In the genomic region with DNA sequence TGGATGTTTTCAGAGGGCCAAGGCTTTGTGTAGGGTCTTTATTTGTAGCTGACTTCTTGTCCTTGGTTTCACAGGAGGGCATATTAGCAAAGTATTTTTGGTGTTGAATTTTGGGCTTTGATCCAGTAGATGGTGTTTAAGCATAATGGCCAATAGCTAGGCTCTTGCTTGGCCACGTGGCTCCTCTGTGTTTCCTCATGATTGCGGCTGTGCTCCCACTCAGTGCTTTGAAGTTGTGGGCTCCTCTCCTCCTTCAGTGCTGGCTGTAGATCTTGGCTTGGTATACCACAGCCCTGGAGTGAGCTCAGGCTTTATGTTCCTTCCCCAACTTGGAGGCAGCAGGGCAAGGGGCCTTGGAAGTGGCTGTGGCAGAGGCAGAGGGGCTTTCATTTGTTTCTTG, we compare ENCODE assay signal across 36 cellular contexts.
"Had no signal": no experiment of that assay in that cellular context is flagged by ENCODE, and none has a peak within 500 bp of the region (broad histone marks: within the 10 kb centered on the region; RNA-seq: fewer than 3 reads in every experiment).

No MANE protein-coding gene starts in this region.

- H3K4me3 ChIP-seq: adrenal gland, ascending aorta, breast epithelium, cardiac muscle cell, colonic mucosa, esophagus squamous epithelium had no signal

- H3K4me1 ChIP-seq: adrenal gland, ascending aorta, breast epithelium, colonic mucosa had no signal

- H3K4me1 Mint-ChIP-seq: activated CD4-positive, alpha-beta T cell treated with anti-CD3 and anti-CD28 coated beads for 36 hours; activated CD4-positive, alpha-beta T cell treated with anti-CD3 and anti-CD28 coated beads, Interleukin-2, amount 10 ng/mL, durations not matched to agents 24 days and 14 days; activated CD8-positive, alpha-beta memory T cell treated with anti-CD3 and anti-CD28 coated beads, Interleukin-2, amount 10 ng/mL, durations not matched to agents 7 days and 5 days; activated naive CD4-positive, alpha-beta T cell treated with anti-CD3 and anti-CD28 coated beads, Interleukin-2, amount 50 U/mL, for 24 hours; activated naive CD8-positive, alpha-beta T cell treated with anti-CD3 and anti-CD28 coated beads for 36 hours; activated naive CD8-positive, alpha-beta T cell treated with anti-CD3 and anti-CD28 coated beads, Interleukin-2, amount 50 U/mL, for 24 hours; T-helper 17 cell had no signal

- H3K27me3 Mint-ChIP-seq: activated CD4-positive, alpha-beta memory T cell treated with anti-CD3 and anti-CD28 coated beads for 36 hours; activated CD4-positive, alpha-beta T cell treated with anti-CD3 and anti-CD28 coated beads for 36 hours; activated CD4-positive, alpha-beta T cell treated with anti-CD3 and anti-CD28 coated beads, Interleukin-2, amount 10 ng/mL, durations not matched to agents 24 days and 14 days; activated CD8-positive, alpha-beta memory T cell treated with anti-CD3 and anti-CD28 coated beads, Interleukin-2, amount 10 ng/mL, durations not matched to agents 7 days and 5 days; activated naive CD8-positive, alpha-beta T cell treated with anti-CD3 and anti-CD28 coated beads, Interleukin-2, amount 50 U/mL, for 24 hours; brain had no signal

- FAIRE-seq: endometrium, endothelial cell of umbilical vein, frontal cortex had no signal

- H3K9me3 ChIP-seq: adrenal gland, ascending aorta, breast epithelium, colonic mucosa, esophagus squamous epithelium had no signal

- H3K27ac ChIP-seq: adrenal gland, ascending aorta, breast epithelium, cardiac muscle cell, colonic mucosa, epithelial cell of prostate, esophagus squamous epithelium, WERI-Rb-1 had no signal

- H3K36me3 Mint-ChIP-seq: activated CD4-positive, alpha-beta memory T cell treated with anti-CD3 and anti-CD28 coated beads for 36 hours; activated CD8-positive, alpha-beta memory T cell treated with anti-CD3 and anti-CD28 coated beads, Interleukin-2, amount 10 ng/mL, durations not matched to agents 7 days and 5 days; activated naive CD4-positive, alpha-beta T cell treated with anti-CD3 and anti-CD28 coated beads, Interleukin-2, amount 50 U/mL, for 24 hours; activated naive CD8-positive, alpha-beta T cell treated with anti-CD3 and anti-CD28 coated beads for 36 hours; brain had no signal

- DNase-seq: activated CD4-positive, alpha-beta memory T cell treated with anti-CD3 and anti-CD28 coated beads for 36 hours; activated CD4-positive, alpha-beta T cell treated with anti-CD3 and anti-CD28 coated beads for 36 hours; activated CD4-positive, alpha-beta T cell treated with anti-CD3 and anti-CD28 coated beads, Interleukin-2, amount 10 ng/mL, durations not matched to agents 24 days and 14 days; activated CD4-positive, CD25-positive, alpha-beta regulatory T cell; activated CD4-positive, CD25-positive, alpha-beta regulatory T cell treated with anti-CD3 and anti-CD28 coated beads, Interleukin-2, amount 50 U/mL, for 72 hours; activated CD8-positive, alpha-beta memory T cell treated with anti-CD3 and anti-CD28 coated beads, Interleukin-2, amount 10 ng/mL, durations not matched to agents 7 days and 5 days; activated CD8-positive, alpha-beta memory T cell treated with anti-CD3 and anti-CD28 coated beads, Interleukin-2, amount 50 U/mL, for 4 hours; activated CD8-positive, alpha-beta T cell treated with anti-CD3 and anti-CD28 coated beads, Interleukin-2, amount 10 ng/mL, durations not matched to agents 7 days and 5 days; activated effector memory CD4-positive, alpha-beta T cell treated with anti-CD3 and anti-CD28 coated beads, Interleukin-2, amount 50 U/mL, for 16 hours; activated naive CD4-positive, alpha-beta T cell treated with anti-CD3 and anti-CD28 coated beads for 36 hours; activated naive CD8-positive, alpha-beta T cell treated with anti-CD3 and anti-CD28 coated beads for 36 hours; activated naive CD8-positive, alpha-beta T cell treated with anti-CD3 and anti-CD28 coated beads, Interleukin-2, amount 50 U/mL, for 24 hours; activated T-cell treated with anti-CD3 and anti-CD28 coated beads, Interleukin-2, amount 50 U/mL, for 1 hour; activated T-cell treated with anti-CD3 and anti-CD28 coated beads, Interleukin-2, amount 50 U/mL, for 48 hours; adrenal gland; central memory CD4-positive, alpha-beta T cell; cerebellar nuclear complex; colonic mucosa; effector CD8-positive, alpha-beta T cell; esophagus squamous epithelium; T-helper 1 cell; T-helper 17 cell; T1000; WERI-Rb-1 had no signal

- H3K4me3 Mint-ChIP-seq: activated CD4-positive, alpha-beta memory T cell treated with anti-CD3 and anti-CD28 coated beads for 36 hours; activated CD4-positive, alpha-beta T cell treated with anti-CD3 and anti-CD28 coated beads for 36 hours; activated CD4-positive, alpha-beta T cell treated with anti-CD3 and anti-CD28 coated beads, Interleukin-2, amount 10 ng/mL, durations not matched to agents 24 days and 14 days; activated CD8-positive, alpha-beta memory T cell treated with anti-CD3 and anti-CD28 coated beads, Interleukin-2, amount 10 ng/mL, durations not matched to agents 7 days and 5 days; activated CD8-positive, alpha-beta T cell treated with anti-CD3 and anti-CD28 coated beads, Interleukin-2, amount 10 ng/mL, durations not matched to agents 7 days and 5 days; activated naive CD4-positive, alpha-beta T cell treated with anti-CD3 and anti-CD28 coated beads for 36 hours; activated naive CD4-positive, alpha-beta T cell treated with anti-CD3 and anti-CD28 coated beads, Interleukin-2, amount 50 U/mL, for 24 hours; activated naive CD8-positive, alpha-beta T cell treated with anti-CD3 and anti-CD28 coated beads for 36 hours; activated naive CD8-positive, alpha-beta T cell treated with anti-CD3 and anti-CD28 coated beads, Interleukin-2, amount 50 U/mL, for 24 hours; activated T-helper 1 cell treated with anti-CD3 and anti-CD28 coated beads, Interleukin-12 subunit alpha, Interleukin-12 subunit beta, Interleukin-2, Interleukin-4 antibody, amounts not matched to agents 30 ng/mL and 10 ng/mL and 1 ng/mL, durations not matched to agents 14 hours and 24 hours and 36 hours; brain; T-helper 17 cell; T-helper 2 cell treated with Interferon-gamma antibody and Interleukin-4, amounts not matched to agents 5 μg/mL and 100 μg/mL, for 36 hours had no signal

- H3K27me3 ChIP-seq: adrenal gland, ascending aorta, breast epithelium, cardiac muscle cell, colonic mucosa, esophagus squamous epithelium had no signal

- H3K36me3 ChIP-seq: adrenal gland, ascending aorta, breast epithelium, cardiac muscle cell, colonic mucosa, esophagus squamous epithelium, WERI-Rb-1 had no signal

- H3K9me3 Mint-ChIP-seq: activated CD4-positive, alpha-beta memory T cell treated with anti-CD3 and anti-CD28 coated beads for 36 hours; activated CD4-positive, alpha-beta T cell treated with anti-CD3 and anti-CD28 coated beads, Interleukin-2, amount 10 ng/mL, durations not matched to agents 24 days and 14 days; activated naive CD4-positive, alpha-beta T cell treated with anti-CD3 and anti-CD28 coated beads, Interleukin-2, amount 50 U/mL, for 24 hours; activated naive CD8-positive, alpha-beta T cell treated with anti-CD3 and anti-CD28 coated beads for 36 hours; activated naive CD8-positive, alpha-beta T cell treated with anti-CD3 and anti-CD28 coated beads, Interleukin-2, amount 50 U/mL, for 24 hours; activated T-helper 2 cell treated with anti-CD3 and anti-CD28 coated beads, Interferon-gamma antibody, Interleukin-2, Interleukin-4, amounts not matched to agents 10 μg/mL and 5 μg/mL and 100 μg/mL, durations not matched to agents 14 hours and 24 hours and 36 hours; T-helper 2 cell treated with Interferon-gamma antibody and Interleukin-4, amounts not matched to agents 5 μg/mL and 100 μg/mL, for 36 hours had no signal

- H3K27ac Mint-ChIP-seq: activated CD4-positive, alpha-beta memory T cell treated with anti-CD3 and anti-CD28 coated beads for 36 hours; activated CD4-positive, alpha-beta T cell treated with anti-CD3 and anti-CD28 coated beads for 36 hours; activated CD4-positive, alpha-beta T cell treated with anti-CD3 and anti-CD28 coated beads, Interleukin-2, amount 10 ng/mL, durations not matched to agents 24 days and 14 days; activated CD8-positive, alpha-beta memory T cell treated with anti-CD3 and anti-CD28 coated beads, Interleukin-2, amount 10 ng/mL, durations not matched to agents 7 days and 5 days; activated CD8-positive, alpha-beta T cell treated with anti-CD3 and anti-CD28 coated beads, Interleukin-2, amount 10 ng/mL, durations not matched to agents 7 days and 5 days; activated naive CD4-positive, alpha-beta T cell treated with anti-CD3 and anti-CD28 coated beads for 36 hours; activated naive CD4-positive, alpha-beta T cell treated with anti-CD3 and anti-CD28 coated beads, Interleukin-2, amount 50 U/mL, for 24 hours; activated naive CD8-positive, alpha-beta T cell treated with anti-CD3 and anti-CD28 coated beads for 36 hours; activated naive CD8-positive, alpha-beta T cell treated with anti-CD3 and anti-CD28 coated beads, Interleukin-2, amount 50 U/mL, for 24 hours; activated T-helper 1 cell treated with anti-CD3 and anti-CD28 coated beads, Interleukin-12 subunit alpha, Interleukin-12 subunit beta, Interleukin-2, Interleukin-4 antibody, amounts not matched to agents 30 ng/mL and 10 ng/mL and 1 ng/mL, durations not matched to agents 14 hours and 24 hours and 36 hours; activated T-helper 2 cell treated with anti-CD3 and anti-CD28 coated beads, Interferon-gamma antibody, Interleukin-2, Interleukin-4, amounts not matched to agents 10 μg/mL and 5 μg/mL and 100 μg/mL, durations not matched to agents 14 hours and 24 hours and 36 hours; T-helper 17 cell; T-helper 2 cell treated with Interferon-gamma antibody and Interleukin-4, amounts not matched to agents 5 μg/mL and 100 μg/mL, for 36 hours had no signal

- ATAC-seq: activated CD4-positive, alpha-beta T cell treated with anti-CD3 and anti-CD28 coated beads for 36 hours; activated CD8-positive, alpha-beta memory T cell treated with anti-CD3 and anti-CD28 coated beads, Interleukin-2, amount 10 ng/mL, durations not matched to agents 7 days and 5 days; activated CD8-positive, alpha-beta T cell treated with anti-CD3 and anti-CD28 coated beads, Interleukin-2, amount 10 ng/mL, durations not matched to agents 7 days and 5 days; activated naive CD8-positive, alpha-beta T cell treated with anti-CD3 and anti-CD28 coated beads, Interleukin-2, amount 50 U/mL, for 24 hours; T-helper 17 cell had no signal
